In genomic region chr17:78478757-78479297, GRCh38 we compare ENCODE assay signal across 21 cellular contexts.
DNase-seq lines count a peak whose midpoint lies in the region; ATAC-seq, FAIRE-seq and TF ChIP-seq lines count a peak whose summit lies in the region.
"Had no signal": no experiment of that assay in that cellular context is flagged by ENCODE, and none has a peak within 500 bp of the region (broad histone marks: within the 10 kb centered on the region; RNA-seq: fewer than 3 reads in every experiment).

No MANE protein-coding gene starts in this region.

- CTCF ChIA-PET in HepG2 (lab: Yijun Ruan, JAX; ENCODE audit: low intra/inter-chr PET ratio, low total read pairs) (no interaction called here), WTC11 (lab: Charles Lee) (no interaction called here), H1 (lab: Charles Lee; ENCODE audit: partially characterized antibody) (interaction anchor here (0.7 kb wide), 1 partner anchor 158 kb away, joined by 3 read pairs; no protein-coding TSS in a partner anchor)

- no peak overlapping the region for H2BK20ac ChIP-seq in H1 (ENCODE audit: low read length)

- no peak for TF ChIP-seq EP300 in HepG2 (IDR thresholded peaks at IDR 0.05; ENCODE audit: low read depth in 2 of 2, low read length in 2 of 2)
- TF ChIP-seq EP300 in HepG2 (CRISPR knock-in tag; IDR thresholded peaks at IDR 0.05; ENCODE audit: borderline replicate concordance), result no peak
- no peak for TF ChIP-seq EP300 in H1 (IDR thresholded peaks at IDR 0.05; ENCODE audit: borderline replicate concordance in 1 of 2, low read depth in 2 of 2, low read length in 2 of 2)
- TF ChIP-seq EP300 in gastroesophageal sphincter (IDR thresholded peaks at IDR 0.05), result no peak

- no peak overlapping the region for H4K91ac ChIP-seq in H1 (replicated peaks; ENCODE audit: insufficient read length, low read length)

- no peak for TF ChIP-seq RAD21 in HepG2 (CRISPR knock-in tag; IDR thresholded peaks at IDR 0.05)
- no peak for TF ChIP-seq RAD21 in H1 (IDR thresholded peaks at IDR 0.05 in 1 of 2, conservative IDR thresholded peaks at IDR 0.05 in 1 of 2; ENCODE audit: low read depth in 2 of 2, low read length in 2 of 2)

- H3K79me2 ChIP-seq in HepG2 (ENCODE audit: insufficient read depth, low read length), result no peaks in the 10 kb centered on the region
- H3K79me2 ChIP-seq in H1 (ENCODE audit: control insufficient read depth in 1 of 2, insufficient read depth in 2 of 2, low read length in 2 of 2), result no peaks in the 10 kb centered on the region

- H4K8ac ChIP-seq in H1 (ENCODE audit: extremely low read depth, insufficient read depth, low read length), result no peak overlapping the region

- peaks cover 11% of the 10 kb centered on the region for H3K23me2 ChIP-seq in H1 (ENCODE audit: low read depth, low read length)

- H3K4ac ChIP-seq in H1 (replicated peaks; ENCODE audit: insufficient read length, low read depth, low read length), result no peak overlapping the region

- H3K23ac ChIP-seq in H1 (ENCODE audit: insufficient read length), result no peak overlapping the region

- H4K20me1 ChIP-seq in HepG2 (ENCODE audit: insufficient read depth, low read length), result no peaks in the 10 kb centered on the region
- peaks cover 0 to 11% of the 10 kb centered on the region in 2 experiments for H4K20me1 ChIP-seq in H1 (replicated peaks in 1 of 2; ENCODE audit: control insufficient read depth in 1 of 2, insufficient read depth in 2 of 2, low read length in 2 of 2)
- H4K20me1 ChIP-seq: BLaER1 treated with 17β-estradiol and CSF1 and Interleukin-3, amounts not matched to agents 10 nM and 100 nM had no signal

- no peak overlapping the region for H3K27ac ChIP-seq in HepG2 (ENCODE audit: extremely low read length, insufficient read depth, low read length)
- H3K27ac ChIP-seq in right lobe of liver, result no peak overlapping the region
- no peak overlapping the region for H3K27ac ChIP-seq in H1 (ENCODE audit: low read depth, low read length)
- H3K27ac ChIP-seq in gastroesophageal sphincter, result no peak overlapping the region
- H3K27ac ChIP-seq: 22Rv1; BLaER1 treated with 17β-estradiol and CSF1 and Interleukin-3, amounts not matched to agents 10 nM and 100 nM; GM23248 had no signal

- no peak overlapping the region for H2BK5ac ChIP-seq in H1 (ENCODE audit: low read depth, low read length)

- H2BK15ac ChIP-seq in H1 (ENCODE audit: low read length), result no peak overlapping the region

- H3K9me3 Mint-ChIP-seq in WTC11, result no peaks in the 10 kb centered on the region
- H3K9me3 Mint-ChIP-seq: CD14-positive monocyte; CD4-positive, alpha-beta T cell had no signal

- H4K5ac ChIP-seq in H1 (ENCODE audit: insufficient read length, low read depth, low read length), result no peak overlapping the region

- DNase-seq in HepG2 (ENCODE audit: low spot score) (no peak), right lobe of liver (no peak), WTC11 (ENCODE audit: low spot score) (no peak), H1 (ENCODE audit: low read depth in 1 of 2, low spot score in 2 of 2) (no peak), Right ventricle myocardium superior (no peak)
- DNase-seq: CD4-positive, alpha-beta T cell; CD8-positive, alpha-beta memory T cell; DMS 273 treated with DMSO at 0.1 percent for 48 hours; DMS79; EL; GDM1; GM23248 had no signal

- ATAC-seq in HepG2, result no peak
- no peak for ATAC-seq in right lobe of liver
- ATAC-seq in WTC11, result no peak
- no peak for ATAC-seq in Right ventricle myocardium superior (ENCODE audit: poor library complexity)
- ATAC-seq in gastroesophageal sphincter, result no peak

- no peaks in the 10 kb centered on the region for H3K79me1 ChIP-seq in H1 (ENCODE audit: low read depth, low read length)

- H2BK12ac ChIP-seq in H1 (ENCODE audit: low read depth, low read length), result no peak overlapping the region

- no peak overlapping the region for H3K18ac ChIP-seq in H1 (ENCODE audit: extremely low read depth, low read length)

- H3K4me1 Mint-ChIP-seq in WTC11, result no peaks in the 10 kb centered on the region
- H3K4me1 Mint-ChIP-seq: CD14-positive monocyte had no signal

- H3K9me3 ChIP-seq in HepG2 (ENCODE audit: low read length), result no peaks in the 10 kb centered on the region
- no peaks in the 10 kb centered on the region for H3K9me3 ChIP-seq in right lobe of liver
- H3K9me3 ChIP-seq in H1 (ENCODE audit: insufficient read depth in 2 of 2, low read depth in 1 of 2, low read length in 1 of 2), result no peaks in the 10 kb centered on the region
- H3K9me3 ChIP-seq in gastroesophageal sphincter, result no peaks in the 10 kb centered on the region
- H3K9me3 ChIP-seq: HAP-1 had no signal

- TF ChIP-seq CTCF in HepG2 (CRISPR knock-in tag; IDR thresholded peaks at IDR 0.05), result no peak
- no peak for TF ChIP-seq CTCF in right lobe of liver (IDR thresholded peaks at IDR 0.05)
- TF ChIP-seq CTCF in WTC11 (IDR thresholded peaks at IDR 0.05), result no peak
- TF ChIP-seq CTCF in H1 (IDR thresholded peaks at IDR 0.05; ENCODE audit: control extremely low read depth in 1 of 3, insufficient read depth in 1 of 3, low read depth in 1 of 3, low read length in 3 of 3), result no peak
- no peak for TF ChIP-seq CTCF in gastroesophageal sphincter (IDR thresholded peaks at IDR 0.05)

- BruUV-seq in HepG2 (replicated peaks; lab: Mats Ljungman, UMichigan), result no TSS peak

- no peak overlapping the region for H3K9ac ChIP-seq in HepG2 (ENCODE audit: insufficient read depth, low read depth, low read length)
- no peak overlapping the region for H3K9ac ChIP-seq in H1 (replicated peaks in 1 of 4; ENCODE audit: extremely low read depth in 1 of 4, low read depth in 3 of 4, low read length in 3 of 4)
- H3K9ac ChIP-seq: BLaER1 treated with 17β-estradiol and CSF1 and Interleukin-3, amounts not matched to agents 10 nM and 100 nM; GM23248 had no signal

- H3K36me3 ChIP-seq in HepG2 (replicated peaks in 1 of 2; ENCODE audit: control insufficient read depth in 1 of 2, insufficient read depth in 2 of 2, low read length in 2 of 2) (0 out of 5 replicates have a peak, but pooled peaks cover 0 to 1% of the 10 kb centered on the region in 2 experiments), right lobe of liver (no peaks in the 10 kb centered on the region), H1 (ENCODE audit: control insufficient read depth in 2 of 4, insufficient read depth in 4 of 4, low read length in 3 of 4) (no peaks in the 10 kb centered on the region), gastroesophageal sphincter (no peaks in the 10 kb centered on the region)
- H3K36me3 ChIP-seq: HAP-1 had no signal

- peak overlapping the region; percentile 92 for H3K56ac ChIP-seq in H1 (replicated peaks; ENCODE audit: insufficient read length, low read depth, low read length)

- H3K14ac ChIP-seq in H1 (ENCODE audit: insufficient read length), result no peak overlapping the region

- H3K4me1 ChIP-seq in HepG2 (ENCODE audit: insufficient read depth, low read length) (peaks cover 9% of the 10 kb centered on the region; the same call in 1 of the 2 replicates), right lobe of liver (no peaks in the 10 kb centered on the region), H1 (replicated peaks in 1 of 4; ENCODE audit: control insufficient read depth in 3 of 4, insufficient read depth in 4 of 4, low read length in 3 of 4) (no peaks in the 10 kb centered on the region), gastroesophageal sphincter (no peaks in the 10 kb centered on the region)
- H3K4me1 ChIP-seq: HAP-1 had no signal

- H3K4me3 ChIP-seq in HepG2 (replicated peaks in 1 of 3; ENCODE audit: insufficient read depth in 1 of 3, low read depth in 2 of 3, low read length in 3 of 3) (no peak overlapping the region), right lobe of liver (no peak overlapping the region), H1 (ENCODE audit: extremely low read depth in 1 of 4, insufficient read depth in 2 of 4, low read depth in 3 of 4, low read length in 4 of 4) (no peak overlapping the region), gastroesophageal sphincter (no peak overlapping the region)
- H3K4me3 ChIP-seq: BLaER1 treated with 17β-estradiol and CSF1 and Interleukin-3, amounts not matched to agents 10 nM and 100 nM; GM23248; HAP-1 had no signal

- intact Hi-C loops in HepG2 (cut with micrococcal nuclease; ENCODE audit: unreplicated experiment) (no loop called here), right lobe of liver (cut with DNase I) (no loop called here), Right ventricle myocardium superior (cut with DNase I) (no loop called here)

- no peak overlapping the region for H2BK120ac ChIP-seq in H1 (replicated peaks; ENCODE audit: low read depth, low read length)

- H3K27me3 Mint-ChIP-seq in WTC11 (ENCODE audit: low read depth), result no peaks in the 10 kb centered on the region

- H3K4me2 ChIP-seq in HepG2 (ENCODE audit: low read depth, low read length) (no peak overlapping the region), H1 (ENCODE audit: insufficient read depth in 1 of 2, low read depth in 2 of 2, low read length in 2 of 2) (no peak overlapping the region)
- H3K4me2 ChIP-seq: BLaER1 treated with 17β-estradiol and CSF1 and Interleukin-3, amounts not matched to agents 10 nM and 100 nM had no signal

- no peak overlapping the region for H3K4me3 Mint-ChIP-seq in WTC11
- H3K4me3 Mint-ChIP-seq: B cell; CD14-positive monocyte; CD4-positive, alpha-beta T cell; CD8-positive, alpha-beta memory T cell had no signal

- FAIRE-seq in HepG2 (lab: Jason Lieb, UNC) (no peak), H1 (lab: Jason Lieb, UNC) (no peak)
- FAIRE-seq: A204.1, D721Med, GM12892 had no signal

- 59% methylated on average over 6 of the region's 6 CpGs for WGBS in HepG2 (ENCODE audit: low lambda C conversion rate)
- WGBS in right lobe of liver (ENCODE audit: insufficient coverage, low coverage, low lambda C conversion rate, missing lambda C conversion rate), result 74% methylated on average over 6 of the region's 6 CpGs
- 91% methylated on average over 6 of the region's 6 CpGs; no CpG with 5 or more reads in 1 of the 2 experiments for WGBS in H1 (ENCODE audit: extremely low coverage in 1 of 2, insufficient coverage in 1 of 2, insufficient read length in 1 of 2, insufficient replicate concordance in 2 of 2, low coverage in 1 of 2, low lambda C conversion rate in 2 of 2, missing lambda C conversion rate in 1 of 2), 2 experiments
- WGBS in gastroesophageal sphincter (ENCODE audit: low coverage in 1 of 2), 2 donors, result 92 to 100% methylated on average over 5 to 6 of the region's 6 CpGs

- in situ Hi-C loops in HepG2 (cut with HindIII; ENCODE audit: extremely low pct_ligation_motif_present, low pct_unique_long_range_greater_than_20kb), result no loop called here

- TF ChIP-seq POLR2A in HepG2 (IDR thresholded peaks at IDR 0.05; ENCODE audit: insufficient read depth in 1 of 2, low read depth in 2 of 2, low read length in 2 of 2) (no peak), right lobe of liver (IDR thresholded peaks at IDR 0.05) (no peak), H1 (IDR thresholded peaks at IDR 0.05; ENCODE audit: control extremely low read depth in 1 of 2, low read depth in 2 of 2, low read length in 2 of 2) (no peak), gastroesophageal sphincter (IDR thresholded peaks at IDR 0.05) (no peak)

- POLR2A ChIA-PET in HepG2 (lab: Yijun Ruan, JAX) (no interaction called here), WTC11 (lab: Charles Lee) (no interaction called here), H1 (lab: Charles Lee; ENCODE audit: partially characterized antibody) (no interaction called here)

- no peaks in the 10 kb centered on the region for H3K36me3 Mint-ChIP-seq in WTC11
- H3K36me3 Mint-ChIP-seq: CD14-positive monocyte; CD8-positive, alpha-beta memory T cell had no signal

- H2AK5ac ChIP-seq in H1 (ENCODE audit: low read depth, low read length), result no peak overlapping the region; the same call in 1 of the 2 replicates

- H2AFZ ChIP-seq in HepG2 (ENCODE audit: low read length), result no peak overlapping the region
- H2AFZ ChIP-seq in H1 (ENCODE audit: low read length), result no peak overlapping the region
- H2AFZ ChIP-seq: GM23248 had no signal

- H3K27me3 ChIP-seq in HepG2 (ENCODE audit: control insufficient read depth in 1 of 2, insufficient read depth in 2 of 2, low read length in 2 of 2) (peaks cover 0 to 24% of the 10 kb centered on the region in 2 experiments; a peak in 4 of 5 replicates), right lobe of liver (no peaks in the 10 kb centered on the region), H1 (replicated peaks in 1 of 4; ENCODE audit: control insufficient read depth in 3 of 4, extremely low read depth in 1 of 4, insufficient read depth in 3 of 4, low read length in 3 of 4) (no peaks in the 10 kb centered on the region), gastroesophageal sphincter (peaks cover 28% of the 10 kb centered on the region)

- H3K27ac Mint-ChIP-seq in WTC11, result no peak overlapping the region
- H3K27ac Mint-ChIP-seq: B cell; CD14-positive monocyte; CD4-positive, alpha-beta T cell; CD8-positive, alpha-beta memory T cell had no signal

Comparison
In these comparisons a context has a peak if more than half of its experiments do, and no peak if none do; other contexts are left out.
1. Of the 50 proteins assayed by ChIP-seq in both HepG2 and WTC11: peak only in HepG2: none; only in WTC11: PRDM15; in both: none; in neither: 49.